In genomic region chr12:53061404-53062010, GRCh38 we compare ENCODE assay signal across 8 cellular contexts. TPM values are rescaled to one million over a fixed set of nuclear protein-coding genes. Genes with fewer than 3 reads are reported as not detected.
A peak's percentile ranks its signal among the peaks of the same experiment; 100 is the strongest.
DNase-seq lines count a peak whose midpoint lies in the region; ATAC-seq and TF ChIP-seq lines count a peak whose summit lies in the region.

No MANE protein-coding gene starts in this region.

- WGBS in body of pancreas, 2 donors: 27% methylated on average over 5 of the region's 5 CpGs; no CpG with 5 or more reads in 1 of the 2 donors
- 91 to 93% methylated on average over 5 of the region's 5 CpGs for WGBS in GM23248 (ENCODE audit: low coverage in 1 of 2, low lambda C conversion rate in 2 of 2, missing lambda C conversion rate in 2 of 2), 2 experiments

- ATAC-seq in body of pancreas: peak; percentile 76
- peak; percentile 76 for ATAC-seq in mucosa of descending colon

- H3K4me3 ChIP-seq in body of pancreas (no peak overlapping the region), mucosa of descending colon (no peak overlapping the region), GM23248 (no peak overlapping the region)

- H3F3A ChIP-seq in GM23248 (ENCODE audit: insufficient read depth): peaks cover 47% of the 10 kb centered on the region

- TF ChIP-seq CTCF in body of pancreas (IDR thresholded peaks at IDR 0.05): peak; percentile 20 to 65 (median 49)
- no peak for TF ChIP-seq CTCF in mucosa of descending colon (IDR thresholded peaks at IDR 0.05)

- intact Hi-C loops in body of pancreas (cut with DNase I) (loop anchor here (10.0 kb wide), 1 partner anchor 133 kb away; no protein-coding TSS in a partner anchor), mucosa of descending colon (cut with DNase I, micrococcal nuclease) (loop anchor here (5.0 to 10.0 kb wide), 2 partner anchors 36 to 133 kb away; partner anchors contain the start of gene IGFBP6 (in 1 of the 2))

- peak; percentile 83 for DNase-seq in DMS153 (lab: John Stamatoyannopoulos, UW)
- peak; percentile 87 for DNase-seq in NCI-H128 (lab: John Stamatoyannopoulos, UW; ENCODE audit: unreplicated experiment)
- DNase-seq in body of pancreas: peak; percentile 89 to 96 (median 92)
- peak; percentile 78 to 90 (median 84) for DNase-seq in mucosa of descending colon
- no peak for DNase-seq in GM23248
- no peak for DNase-seq in ecto neural progenitor cell (ENCODE audit: low spot score)
- DNase-seq in NCI-H1930 (lab: John Stamatoyannopoulos, UW): no peak
- DNase-seq in SK-N-DZ (ENCODE audit: low spot score): no peak

- H3K36me3 ChIP-seq in body of pancreas (replicated peaks in 1 of 2; ENCODE audit: insufficient read depth in 1 of 2, low read depth in 2 of 2) (peaks cover 0 to 11% of the 10 kb centered on the region in 2 donors), mucosa of descending colon (ENCODE audit: low read depth) (no peaks in the 10 kb centered on the region), GM23248 (ENCODE audit: low read depth) (peaks cover 7% of the 10 kb centered on the region; the same call in 1 of the 2 replicates)

- no peaks in the 10 kb centered on the region for H3K9me2 ChIP-seq in GM23248 (ENCODE audit: insufficient read depth)

- no peaks in the 10 kb centered on the region for H3K79me2 ChIP-seq in GM23248 (ENCODE audit: insufficient read depth)

- H3K27ac ChIP-seq in body of pancreas (peak overlapping the region; percentile 30 to 66 (median 53)), GM23248 (no peak overlapping the region)

- no peak overlapping the region for H3K4me2 ChIP-seq in GM23248 (ENCODE audit: unreplicated experiment)

- no peaks in the 10 kb centered on the region for H3K27me3 ChIP-seq in body of pancreas
- H3K27me3 ChIP-seq in GM23248 (replicated peaks; ENCODE audit: insufficient read depth): no peaks in the 10 kb centered on the region

- H3K9ac ChIP-seq in GM23248: no peak overlapping the region

- H2AFZ ChIP-seq in GM23248: no peak overlapping the region

- H3K4me1 ChIP-seq in body of pancreas: peaks cover 33% of the 10 kb centered on the region
- H3K4me1 ChIP-seq in mucosa of descending colon (ENCODE audit: low read depth): peaks cover 15% of the 10 kb centered on the region
- H3K4me1 ChIP-seq in GM23248 (ENCODE audit: insufficient read depth): peaks cover 18% of the 10 kb centered on the region

- TF ChIP-seq POLR2A in body of pancreas (IDR thresholded peaks at IDR 0.05): peak in 1 of 3 donors; percentile 4

- no peaks in the 10 kb centered on the region for H4K20me1 ChIP-seq in GM23248 (ENCODE audit: insufficient read depth)

- no peaks in the 10 kb centered on the region for H3K9me3 ChIP-seq in body of pancreas
- no peaks in the 10 kb centered on the region for H3K9me3 ChIP-seq in mucosa of descending colon
- no peaks in the 10 kb centered on the region for H3K9me3 ChIP-seq in GM23248 (ENCODE audit: low read depth)

- in situ Hi-C loops in GM23248 (cut with MboI): no loop called here

RNA-seq across cellular contexts. Expression of gene TNS2, which starts 11.6 kb away (rescaled TPM):
- total RNA-seq in body of pancreas (100 to 1,000 TPM in 1 of 2 donors, 10 to 100 TPM in 1; 75.5 to 113 TPM), mucosa of descending colon (100 to 1,000 TPM in 1 of 3 donors, 10 to 100 TPM in 2; 22.6 to 119 (median 51.9) TPM)
- 41.6 and 48.6 TPM in 2 replicates for total RNA-seq in GM23248 (2014; rRNA removed; shearing (Covaris generic))
- polyA plus RNA-seq in GM23248 (2016; fragmentation: Nextera tagmentation; extraction: Ambion mirVana): 24.1 and 26.1 TPM in 2 replicates
- polyA plus RNA-seq in SK-N-DZ (2014; cell fraction: cytosol; rRNA removed): 0.68 and 0.81 TPM in 2 replicates
- polyA plus RNA-seq in SK-N-DZ (2014; cell fraction: nucleus; rRNA removed): 0.75 and 1.2 TPM in 2 replicates

RNA-seq across cellular contexts. Expression of gene SPRYD3, which starts 17.7 kb away (rescaled TPM):
- total RNA-seq in body of pancreas (10 to 100 TPM; 35.3 to 59.3 TPM), mucosa of descending colon (10 to 100 TPM; 27.3 to 51.0 (median 32.5) TPM)
- 42.5 and 48.7 TPM in 2 replicates for total RNA-seq in GM23248 (2014; rRNA removed; shearing (Covaris generic))
- polyA plus RNA-seq in GM23248 (2016; fragmentation: Nextera tagmentation; extraction: Ambion mirVana): 54.7 and 55.5 TPM in 2 replicates
- 2.0 and 2.7 TPM in 2 replicates for polyA plus RNA-seq in SK-N-DZ (2014; cell fraction: cytosol; rRNA removed)
- polyA plus RNA-seq in SK-N-DZ (2014; cell fraction: nucleus; rRNA removed): 4.9 and 5.4 TPM in 2 replicates

RNA-seq across cellular contexts. Expression of gene IGFBP6, which starts 36.0 kb away (rescaled TPM):
- 100 to 1,000 TPM; 154 to 204 TPM for total RNA-seq in body of pancreas
- total RNA-seq in mucosa of descending colon: 10 to 100 TPM in 2 of 3 donors, 1 to 10 TPM in 1; 10.0 to 93.4 (median 27.1) TPM
- total RNA-seq in GM23248 (2014; rRNA removed; shearing (Covaris generic)): 1,132 and 1,614 TPM in 2 replicates
- 1,827 and 1,899 TPM in 2 replicates for polyA plus RNA-seq in GM23248 (2016; fragmentation: Nextera tagmentation; extraction: Ambion mirVana)
- polyA plus RNA-seq in SK-N-DZ (2014; cell fraction: cytosol; rRNA removed): not detected in 2 replicates
- not detected in 2 replicates for polyA plus RNA-seq in SK-N-DZ (2014; cell fraction: nucleus; rRNA removed)

RNA-seq across cellular contexts. Expression of gene SOAT2, which starts 41.8 kb away (rescaled TPM):
- total RNA-seq in body of pancreas (not detected), mucosa of descending colon (under 1 TPM in 1 of 3 donors, not detected in 2; 0.41 TPM)
- not detected in 2 replicates for total RNA-seq in GM23248 (2014; rRNA removed; shearing (Covaris generic))
- polyA plus RNA-seq in GM23248 (2016; fragmentation: Nextera tagmentation; extraction: Ambion mirVana): 0.33 and 0.43 TPM in 2 replicates
- not detected in 2 replicates for polyA plus RNA-seq in SK-N-DZ (2014; cell fraction: cytosol; rRNA removed)
- not detected in 2 replicates for polyA plus RNA-seq in SK-N-DZ (2014; cell fraction: nucleus; rRNA removed)

RNA-seq across cellular contexts. Expression of gene EIF4B, which starts 55.3 kb away (rescaled TPM):
- total RNA-seq in body of pancreas (100 to 1,000 TPM; 326 to 389 TPM), mucosa of descending colon (100 to 1,000 TPM; 341 to 535 (median 345) TPM)
- 436 and 501 TPM in 2 replicates for total RNA-seq in GM23248 (2014; rRNA removed; shearing (Covaris generic))
- 73.4 and 74.8 TPM in 2 replicates for polyA plus RNA-seq in GM23248 (2016; fragmentation: Nextera tagmentation; extraction: Ambion mirVana)
- polyA plus RNA-seq in SK-N-DZ (2014; cell fraction: cytosol; rRNA removed): 453 and 511 TPM in 2 replicates
- 216 and 276 TPM in 2 replicates for polyA plus RNA-seq in SK-N-DZ (2014; cell fraction: nucleus; rRNA removed)

Comparison
In these comparisons a context has a peak if more than half of its experiments do, and no peak if none do; other contexts are left out.
1. DNase-seq: peak in DMS153 (single experiment), NCI-H128 (single experiment), body of pancreas (4 of 4) and mucosa of descending colon (3 of 3); none in GM23248 (single experiment), ecto neural progenitor cell (single experiment), NCI-H1930 (0 of 2) and SK-N-DZ (single experiment).